ENCODE assay signal across 15 cellular contexts in genomic region chr5:34505731-34506130, GRCh38.
DNase-seq lines count a peak whose midpoint lies in the region; ATAC-seq and TF ChIP-seq lines count a peak whose summit lies in the region.
"Had no signal": no experiment of that assay in that cellular context is flagged by ENCODE, and none has a peak within 500 bp of the region (broad histone marks: within the 10 kb centered on the region; RNA-seq: fewer than 3 reads in every experiment).

No MANE protein-coding gene starts in this region.

- in situ Hi-C loops in G401 (cut with HindIII; ENCODE audit: low sequenced_read_pairs) = no loop called here

- H3K36me3 ChIP-seq in thoracic aorta (no peaks in the 10 kb centered on the region), sigmoid colon (no peaks in the 10 kb centered on the region)
- H3K36me3 ChIP-seq: BLaER1 had no signal

- TF ChIP-seq CTCF in chondrocyte (IDR thresholded peaks at IDR 0.05) (no peak), thoracic aorta (IDR thresholded peaks at IDR 0.05) (no peak), sigmoid colon (IDR thresholded peaks at IDR 0.05) (no peak)

- H3K27me3 ChIP-seq in thoracic aorta (replicated peaks; ENCODE audit: insufficient read depth) = no peaks in the 10 kb centered on the region
- H3K27me3 ChIP-seq in sigmoid colon = no peaks in the 10 kb centered on the region
- H3K27me3 ChIP-seq: BLaER1 had no signal

- H3K9me3 ChIP-seq in thoracic aorta = no peaks in the 10 kb centered on the region
- H3K9me3 ChIP-seq in sigmoid colon = no peaks in the 10 kb centered on the region

- ATAC-seq in thoracic aorta (ENCODE audit: insufficient number of reproducible peaks, low FRiP score, low read depth) = no peak
- ATAC-seq: GM12878 had no signal

- H3K4me1 ChIP-seq in thoracic aorta (ENCODE audit: control insufficient read depth in 1 of 2, low read depth in 2 of 2) (peaks cover 26 to 51% of the 10 kb centered on the region in 2 donors), sigmoid colon (peaks cover 0 to 43% (median 39%) of the 10 kb centered on the region in 4 donors)

- peak overlapping the region; percentile 83 to 86 for H3K27ac ChIP-seq in thoracic aorta
- H3K27ac ChIP-seq in sigmoid colon = peak overlapping the region in 2 of 4 donors; percentile 79 to 88
- H3K27ac ChIP-seq: BLaER1 had no signal

- peaks cover 68% of the 10 kb centered on the region for H3K4me1 Mint-ChIP-seq in chondrocyte (ENCODE audit: low read depth)
- H3K4me1 Mint-ChIP-seq: CD4-positive, alpha-beta memory T cell had no signal

- intact Hi-C loops in sigmoid colon (cut with DNase I) = no loop called here

- 87 to 92% methylated on average over 2 of the region's 2 CpGs for WGBS in sigmoid colon, 2 donors

- H3K4me3 ChIP-seq in thoracic aorta (no peak overlapping the region), sigmoid colon (no peak overlapping the region)
- H3K4me3 ChIP-seq: BLaER1, GM12878 had no signal

- TF ChIP-seq EP300 in sigmoid colon (IDR thresholded peaks at IDR 0.05) = no peak

- H3K36me3 Mint-ChIP-seq in chondrocyte (ENCODE audit: low read depth) = no peaks in the 10 kb centered on the region
- H3K36me3 Mint-ChIP-seq: CD14-positive monocyte; CD4-positive, alpha-beta memory T cell had no signal

- no peak for TF ChIP-seq POLR2A in sigmoid colon (IDR thresholded peaks at IDR 0.05)

- DNase-seq in G401 (ENCODE audit: low spot score) (peak; percentile 87), NCI-H446 treated with DMSO at 0.1 percent for 48 hours (lab: John Stamatoyannopoulos, UW) (peak; percentile 92), chondrocyte (ENCODE audit: low spot score) (no peak), thoracic aorta (ENCODE audit: low spot score) (no peak), NOMO-1 treated with dmso at 0.1 percent for 144 hours (lab: John Stamatoyannopoulos, UW; ENCODE audit: unreplicated experiment) (no peak), sigmoid colon (no peak), ureter (ENCODE audit: low spot score) (no peak)
- DNase-seq: 8988T; CD4-positive, alpha-beta memory T cell; DMS153; DMS79 treated with DMSO at 0.1 percent for 48 hours; H9 had no signal

- no peaks in the 10 kb centered on the region for H3K27me3 Mint-ChIP-seq in chondrocyte (ENCODE audit: low read depth)

- H3K9me3 Mint-ChIP-seq in chondrocyte (ENCODE audit: low read depth) = peaks cover 7% of the 10 kb centered on the region
- H3K9me3 Mint-ChIP-seq: CD4-positive, alpha-beta memory T cell; H9 had no signal

- no peak overlapping the region for H3K4me3 Mint-ChIP-seq in chondrocyte (ENCODE audit: unreplicated experiment)
- H3K4me3 Mint-ChIP-seq: CD14-positive monocyte; CD4-positive, alpha-beta memory T cell; H9 had no signal

- H3K27ac Mint-ChIP-seq in chondrocyte (ENCODE audit: unreplicated experiment) = peak overlapping the region; percentile 35
- H3K27ac Mint-ChIP-seq: CD14-positive monocyte; CD4-positive, alpha-beta memory T cell; H9 had no signal

Comparison
In these comparisons a context has a peak if more than half of its experiments do, and no peak if none do; other contexts are left out.
1. DNase-seq: peak in G401 (single experiment) and NCI-H446 treated with DMSO at 0.1 percent for 48 hours (single experiment); none in chondrocyte (single experiment), thoracic aorta (single experiment), NOMO-1 treated with dmso at 0.1 percent for 144 hours (single experiment), sigmoid colon (single experiment) and ureter (single experiment).